In genomic region chr7:56538541-56539429, GRCh38 we compare ENCODE assay signal across 13 cellular contexts.
"Had no signal": no experiment of that assay in that cellular context is flagged by ENCODE, and none has a peak within 500 bp of the region (broad histone marks: within the 10 kb centered on the region; RNA-seq: fewer than 3 reads in every experiment).

No MANE protein-coding gene starts in this region.

- H3K36me3 ChIP-seq: adrenal gland, SJCRH30 had no signal

- H3K4me3 ChIP-seq: adrenal gland, SJCRH30 had no signal

- DNase-seq: activated CD4-positive, alpha-beta T cell treated with anti-CD3 and anti-CD28 coated beads for 4 hours; activated CD8-positive, alpha-beta memory T cell treated with anti-CD3 and anti-CD28 coated beads, Interleukin-2, amount 50 U/mL, for 4 hours; activated CD8-positive, alpha-beta T cell treated with anti-CD3 and anti-CD28 coated beads for 36 hours; activated naive CD4-positive, alpha-beta T cell treated with anti-CD3 and anti-CD28 coated beads, Interleukin-2, amount 50 U/mL, for 16 hours; activated naive CD8-positive, alpha-beta T cell treated with anti-CD3 and anti-CD28 coated beads, Interleukin-2, amount 10 ng/mL, durations not matched to agents 7 days and 5 days; activated T-cell treated with anti-CD3 and anti-CD28 coated beads, Interleukin-2, amount 50 U/mL, for 72 hours; adrenal gland; KG1; NCI-H1694; NCI-H2029; NCI-H446; SJCRH30 had no signal

- H3K9me3 ChIP-seq: adrenal gland, SJCRH30 had no signal

- H3K27ac ChIP-seq: adrenal gland, SJCRH30 had no signal

- H3K27me3 ChIP-seq: adrenal gland, SJCRH30 had no signal

- H3K4me1 ChIP-seq: adrenal gland, SJCRH30 had no signal

- ATAC-seq: activated CD4-positive, CD25-positive, alpha-beta regulatory T cell treated with anti-CD3 and anti-CD28 coated beads, Interleukin-2, amount 50 U/mL, for 24 hours; activated CD8-positive, alpha-beta T cell treated with anti-CD3 and anti-CD28 coated beads for 36 hours; activated T-cell treated with anti-CD3 and anti-CD28 coated beads, Interleukin-2, amount 50 U/mL, for 72 hours had no signal
